In genomic region chr7:114082934-114083647, GRCh38 we compare ENCODE assay signal across 8 cellular contexts.
DNase-seq lines count a peak whose midpoint lies in the region; ATAC-seq, FAIRE-seq and TF ChIP-seq lines count a peak whose summit lies in the region.

No MANE protein-coding gene starts in this region.

- H3K9me3 ChIP-seq in breast epithelium (no peaks in the 10 kb centered on the region), esophagus muscularis mucosa (no peaks in the 10 kb centered on the region), muscle layer of colon (ENCODE audit: low read length) (no peaks in the 10 kb centered on the region)

- peaks cover 0 to 46% of the 10 kb centered on the region in 2 donors for H3K27me3 ChIP-seq in breast epithelium
- H3K27me3 ChIP-seq in esophagus muscularis mucosa, result peaks cover 0 to 30% (median 0%) of the 10 kb centered on the region in 4 donors
- peaks cover 0 to 4% of the 10 kb centered on the region in 2 donors for H3K27me3 ChIP-seq in muscle layer of colon (ENCODE audit: control insufficient read depth in 1 of 2, insufficient read depth in 2 of 2, low read length in 2 of 2)

- H3K27me3 Mint-ChIP-seq in MCF 10A (ENCODE audit: insufficient read depth, unreplicated experiment), result peaks cover 99% of the 10 kb centered on the region

- no TSS peak for BruUV-seq in MCF 10A (replicated peaks; lab: Mats Ljungman, UMichigan)

- H3K4me1 ChIP-seq in breast epithelium (no peaks in the 10 kb centered on the region), esophagus muscularis mucosa (peaks cover 26 to 34% (median 31%) of the 10 kb centered on the region in 4 donors), muscle layer of colon (ENCODE audit: insufficient read depth, low read length) (peaks cover 8% of the 10 kb centered on the region)

- H3K36me3 ChIP-seq in breast epithelium (no peaks in the 10 kb centered on the region), esophagus muscularis mucosa (no peaks in the 10 kb centered on the region), muscle layer of colon (ENCODE audit: insufficient read depth, low read length) (no peaks in the 10 kb centered on the region)

- peak overlapping the region; percentile 27 to 52 (median 28) for H3K4me3 ChIP-seq in breast epithelium
- peak overlapping the region; percentile 83 to 90 (median 85) for H3K4me3 ChIP-seq in esophagus muscularis mucosa
- H3K4me3 ChIP-seq in muscle layer of colon (ENCODE audit: low read depth in 1 of 2, low read length in 2 of 2), result peak overlapping the region; percentile 53 to 92

- ATAC-seq in HG03571 (IDR thresholded peaks at IDR 0.05; ENCODE audit: unreplicated experiment), result no peak
- no peak for ATAC-seq in GM21723 (IDR thresholded peaks at IDR 0.05; ENCODE audit: unreplicated experiment)

- CTCF ChIA-PET in MCF 10A (lab: Yijun Ruan, JAX), result no interaction called here

- POLR2A ChIA-PET in MCF 10A (lab: Yijun Ruan, JAX), result interaction anchor here (0.6 kb wide), 1 partner anchor 296 kb away, joined by 3 read pairs; no protein-coding TSS in a partner anchor

- FAIRE-seq in GM19239 (lab: Jason Lieb, UNC), result no peak

- peaks cover 6% of the 10 kb centered on the region for H3K4me1 Mint-ChIP-seq in MCF 10A (ENCODE audit: insufficient read depth, unreplicated experiment)

- H3K4me3 Mint-ChIP-seq in MCF 10A (ENCODE audit: unreplicated experiment), result no peak overlapping the region

- H3K9ac ChIP-seq in muscle layer of colon (ENCODE audit: low read length), result peak overlapping the region; percentile 79

- no peaks in the 10 kb centered on the region for H3K9me3 Mint-ChIP-seq in MCF 10A (ENCODE audit: unreplicated experiment)

- no peak overlapping the region for H3K27ac Mint-ChIP-seq in MCF 10A (ENCODE audit: low read depth, unreplicated experiment)

- H3K36me3 Mint-ChIP-seq in MCF 10A (ENCODE audit: insufficient read depth, unreplicated experiment), result no peaks in the 10 kb centered on the region

- H3K27ac ChIP-seq in breast epithelium (no peak overlapping the region), esophagus muscularis mucosa (replicated peaks in 1 of 4) (peak overlapping the region; percentile 97 to 98 (median 98)), muscle layer of colon (ENCODE audit: low read depth, low read length) (peak overlapping the region; percentile 95)

- no peak for DNase-seq in breast epithelium (ENCODE audit: low spot score in 2 of 2)
- no peak for DNase-seq in MCF 10A (ENCODE audit: unreplicated experiment)
- no peak for DNase-seq in esophagus muscularis mucosa (ENCODE audit: extremely low spot score)
- no peak for DNase-seq in SK-N-DZ (ENCODE audit: low spot score)
- DNase-seq in GM19239 (ENCODE audit: insufficient read length, low spot score), result no peak

- no peak for TF ChIP-seq EP300 in esophagus muscularis mucosa (IDR thresholded peaks at IDR 0.05)

- TF ChIP-seq POLR2A in breast epithelium (IDR thresholded peaks at IDR 0.05), result no peak
- TF ChIP-seq POLR2A in esophagus muscularis mucosa (IDR thresholded peaks at IDR 0.05; ENCODE audit: low read depth), result no peak

- intact Hi-C loops in breast epithelium (cut with DNase I; ENCODE audit: low total_unique reads) (no loop called here), MCF 10A (cut with micrococcal nuclease) (loop anchor here (1.0 to 5.0 kb wide), 5 partner anchors 322 to 1828 kb away; no protein-coding TSS in a partner anchor), esophagus muscularis mucosa (cut with DNase I) (loop anchor here (5.0 to 10.0 kb wide), 2 partner anchors 579 to 862 kb away; no protein-coding TSS in a partner anchor)

- WGBS in esophagus muscularis mucosa, result 15% methylated on average over 25 of the region's 45 CpGs

- TF ChIP-seq CTCF in breast epithelium (IDR thresholded peaks at IDR 0.05), result no peak
- no peak for TF ChIP-seq CTCF in MCF 10A (IDR thresholded peaks at IDR 0.05; ENCODE audit: unreplicated experiment)
- no peak for TF ChIP-seq CTCF in esophagus muscularis mucosa (IDR thresholded peaks at IDR 0.05)

Comparison
In these comparisons a context has a peak if more than half of its experiments do, and no peak if none do; other contexts are left out.
1. H3K27ac ChIP-seq: peak in esophagus muscularis mucosa (4 of 4) and muscle layer of colon (single experiment); none in breast epithelium (0 of 2).
2. H3K4me3 ChIP-seq: peak in every context shown above with its lines; median percentile 85 in esophagus muscularis mucosa; 72 in muscle layer of colon; 28 in breast epithelium.